17 cellular contexts compared by ENCODE assay signal in genomic region chr6:144360401-144360800, GRCh38.
DNase-seq lines count a peak whose midpoint lies in the region; ATAC-seq and TF ChIP-seq lines count a peak whose summit lies in the region.
"Had no signal": no experiment of that assay in that cellular context is flagged by ENCODE, and none has a peak within 500 bp of the region (broad histone marks: within the 10 kb centered on the region; RNA-seq: fewer than 3 reads in every experiment).

No MANE protein-coding gene starts in this region.

- H3K36me3 ChIP-seq in CD4-positive, CD25-positive, alpha-beta regulatory T cell (ENCODE audit: control insufficient read depth, insufficient read depth, low read length) = peaks cover 10% of the 10 kb centered on the region
- no peaks in the 10 kb centered on the region for H3K36me3 ChIP-seq in WERI-Rb-1
- H3K36me3 ChIP-seq: BE2C had no signal

- peak in 1 of 2 donors; percentile 14 for ATAC-seq in CD4-positive, CD25-positive, alpha-beta regulatory T cell (ENCODE audit: low read depth in 2 of 2)
- ATAC-seq in T-cell (replicated peaks in 1 of 4) = peak in 3 of 4 experiments; percentile 27 to 61 (median 34)

- no peak for TF ChIP-seq CTCF in GM13976 (IDR thresholded peaks at IDR 0.05; ENCODE audit: borderline replicate concordance, control extremely low read depth, extremely low read depth, insufficient read depth, missing control alignments)
- TF ChIP-seq CTCF in WERI-Rb-1 (IDR thresholded peaks at IDR 0.05; ENCODE audit: low read depth, low read length) = no peak

- POLR2A ChIA-PET in T-cell (lab: Charles Lee) = no interaction called here

- no peaks in the 10 kb centered on the region for H3K9me3 ChIP-seq in CD4-positive, CD25-positive, alpha-beta regulatory T cell (ENCODE audit: control insufficient read depth in 2 of 2, low read length in 2 of 2)
- H3K9me3 ChIP-seq in WERI-Rb-1 (ENCODE audit: severe bottlenecking) = no peaks in the 10 kb centered on the region
- H3K9me3 ChIP-seq: BE2C had no signal

- H3K36me3 Mint-ChIP-seq in CD4-positive, CD25-positive, alpha-beta regulatory T cell = peaks cover 22% of the 10 kb centered on the region
- H3K36me3 Mint-ChIP-seq in T-cell = peaks cover 29% of the 10 kb centered on the region

- CTCF ChIA-PET in T-cell (lab: Charles Lee) = no interaction called here

- DNase-seq in CD4-positive, CD25-positive, alpha-beta regulatory T cell = no peak
- DNase-seq in ELR (ENCODE audit: low read depth) (peak; percentile 66), T-cell (no peak), left kidney (ENCODE audit: low read depth, low spot score) (peak; percentile 45), GM13976 (ENCODE audit: low spot score) (no peak), WERI-Rb-1 (no peak), NCI-H146 treated with DMSO at 0.1 percent for 48 hours (lab: John Stamatoyannopoulos, UW; ENCODE audit: unreplicated experiment) (no peak), 8988T (no peak)
- DNase-seq: activated CD4-positive, CD25-positive, alpha-beta regulatory T cell; activated CD8-positive, alpha-beta memory T cell treated with anti-CD3 and anti-CD28 coated beads, Interleukin-2, amount 50 U/mL, for 48 hours; amniotic stem cell; BE2C; erythroblast; head of caudate nucleus; kidney glomerular epithelial cell; MV-4-11; NCI-H2171 had no signal

- H3K4me1 Mint-ChIP-seq in CD4-positive, CD25-positive, alpha-beta regulatory T cell = peaks cover 30 to 83% (median 69%) of the 10 kb centered on the region in 4 donors
- peaks cover 79 to 87% (median 84%) of the 10 kb centered on the region in 3 donors for H3K4me1 Mint-ChIP-seq in T-cell

- H3K27me3 Mint-ChIP-seq in CD4-positive, CD25-positive, alpha-beta regulatory T cell = no peaks in the 10 kb centered on the region
- H3K27me3 Mint-ChIP-seq in T-cell = no peaks in the 10 kb centered on the region

- no peaks in the 10 kb centered on the region for H3K27me3 ChIP-seq in CD4-positive, CD25-positive, alpha-beta regulatory T cell (ENCODE audit: control insufficient read depth, insufficient read depth, low read length)
- no peaks in the 10 kb centered on the region for H3K27me3 ChIP-seq in WERI-Rb-1 (ENCODE audit: insufficient read depth, low read depth, severe bottlenecking)

- in situ Hi-C loops in GM13976 (cut with MboI; ENCODE audit: low sequenced_read_pairs, unreplicated experiment) = no loop called here

- H3K27ac Mint-ChIP-seq in CD4-positive, CD25-positive, alpha-beta regulatory T cell = peak overlapping the region; percentile 37 to 69 (median 64)
- peak overlapping the region; percentile 31 to 70 for H3K27ac Mint-ChIP-seq in T-cell

- H3K27ac ChIP-seq in CD4-positive, CD25-positive, alpha-beta regulatory T cell (ENCODE audit: insufficient read depth, low read length, poor library complexity, severe bottlenecking) = no peak overlapping the region
- H3K27ac ChIP-seq in WERI-Rb-1 = no peak overlapping the region

- no peaks in the 10 kb centered on the region for H3K9me3 Mint-ChIP-seq in CD4-positive, CD25-positive, alpha-beta regulatory T cell
- H3K9me3 Mint-ChIP-seq in T-cell = no peaks in the 10 kb centered on the region

- H3K4me3 Mint-ChIP-seq in CD4-positive, CD25-positive, alpha-beta regulatory T cell = no peak overlapping the region
- no peak overlapping the region for H3K4me3 Mint-ChIP-seq in T-cell

- peak overlapping the region; percentile 28 for H3K4me3 ChIP-seq in CD4-positive, CD25-positive, alpha-beta regulatory T cell (ENCODE audit: low read depth, low read length)
- H3K4me3 ChIP-seq in WERI-Rb-1 (ENCODE audit: low read depth, low read length) = no peak overlapping the region

- peaks cover 41% of the 10 kb centered on the region for H3K4me1 ChIP-seq in CD4-positive, CD25-positive, alpha-beta regulatory T cell (ENCODE audit: control insufficient read depth, insufficient read depth, low read length, poor library complexity, severe bottlenecking)
- H3K4me1 ChIP-seq: BE2C had no signal

Comparison
In these comparisons a context has a peak if more than half of its experiments do, and no peak if none do; other contexts are left out.
1. DNase-seq: peak in ELR (single experiment) and left kidney (single experiment); none in CD4-positive, CD25-positive, alpha-beta regulatory T cell (0 of 3), T-cell (0 of 34), GM13976 (single experiment), WERI-Rb-1 (single experiment), NCI-H146 treated with DMSO at 0.1 percent for 48 hours (single experiment) and 8988T (single experiment).